18 cellular contexts compared by ENCODE assay signal in genomic region chr12:32467959-32468863, GRCh38.
DNase-seq lines count a peak whose midpoint lies in the region; ATAC-seq and TF ChIP-seq lines count a peak whose summit lies in the region.
"Had no signal": no experiment of that assay in that cellular context is flagged by ENCODE, and none has a peak within 500 bp of the region (broad histone marks: within the 10 kb centered on the region; RNA-seq: fewer than 3 reads in every experiment).

No MANE protein-coding gene starts in this region.

- H3K4me2 ChIP-seq in IMR-90 (ENCODE audit: low read depth, low read length) = no peak overlapping the region

- no peak for TF ChIP-seq EP300 in ovary (IDR thresholded peaks at IDR 0.05)

- no peaks in the 10 kb centered on the region for H3K36me3 Mint-ChIP-seq in stimulated activated naive CD8-positive, alpha-beta T cell treated with anti-CD3 and anti-CD28 coated beads, Interleukin-15, Interleukin-2, amounts not matched to agents 100 ng/mL and 50 ng/mL, for 24 hours (ENCODE audit: low read depth)
- H3K36me3 Mint-ChIP-seq: activated naive CD4-positive, alpha-beta T cell treated with anti-CD3 and anti-CD28 coated beads, Interleukin-2, amount 50 U/mL, for 24 hours had no signal

- BruUV-seq in IMR-90 (replicated peaks; lab: Mats Ljungman, UMichigan) = no TSS peak

- no peak for TF ChIP-seq RAD21 in IMR-90 (IDR thresholded peaks at IDR 0.05; ENCODE audit: low read length)

- H3K14ac ChIP-seq in IMR-90 (replicated peaks; ENCODE audit: low read depth, low read length) = peak overlapping the region; percentile 67; the same call in 1 of the 2 replicates

- H3K4me1 Mint-ChIP-seq in stimulated activated naive CD8-positive, alpha-beta T cell treated with anti-CD3 and anti-CD28 coated beads, Interleukin-15, Interleukin-2, amounts not matched to agents 100 ng/mL and 50 ng/mL, for 24 hours (ENCODE audit: low read depth) = no peaks in the 10 kb centered on the region
- H3K4me1 Mint-ChIP-seq in stimulated activated naive CD8-positive, alpha-beta T cell treated with anti-CD3 and anti-CD28 coated beads, Interleukin-15, amount 100 ng/mL, for 72 hours = no peaks in the 10 kb centered on the region
- H3K4me1 Mint-ChIP-seq: activated naive CD4-positive, alpha-beta T cell treated with anti-CD3 and anti-CD28 coated beads, Interleukin-2, amount 50 U/mL, for 24 hours; nephron progenitor cell had no signal

- POLR2A ChIA-PET in IMR-90 (lab: Charles Lee; ENCODE audit: unreplicated experiment) = no interaction called here

- H2BK15ac ChIP-seq in IMR-90 (ENCODE audit: low read depth, low read length) = peak overlapping the region; percentile 63; the same call in 1 of the 3 replicates

- H3K27ac ChIP-seq in IMR-90 (ENCODE audit: insufficient read depth, low read length) (no peak overlapping the region), heart right ventricle (peak overlapping the region in 9 of 10 donors; percentile 28 to 83 (median 68)), ovary (no peak overlapping the region)
- H3K27ac ChIP-seq: brain microvascular endothelial cell, left lung, tibial artery had no signal

- no peak overlapping the region for H3K56ac ChIP-seq in IMR-90 (ENCODE audit: extremely low read depth, insufficient read depth, low read length)

- H3K27me3 ChIP-seq in IMR-90 (ENCODE audit: control insufficient read depth, insufficient read depth, low read length) = no peaks in the 10 kb centered on the region
- no peaks in the 10 kb centered on the region for H3K27me3 ChIP-seq in heart right ventricle
- no peaks in the 10 kb centered on the region for H3K27me3 ChIP-seq in ovary
- H3K27me3 ChIP-seq: brain microvascular endothelial cell, left lung, Peyer's patch, tibial artery had no signal

- no peak overlapping the region for H3K4me3 ChIP-seq in IMR-90 (ENCODE audit: insufficient read depth, low read depth, low read length)
- H3K4me3 ChIP-seq in heart right ventricle = no peak overlapping the region
- no peak overlapping the region for H3K4me3 ChIP-seq in ovary
- H3K4me3 ChIP-seq: K562, left lung, Peyer's patch, tibial artery had no signal

- peak overlapping the region; percentile 86; the same call in 1 of the 2 replicates for H2AK5ac ChIP-seq in IMR-90 (ENCODE audit: low read depth, low read length)

- intact Hi-C loops in IMR-90 (cut with micrococcal nuclease) = no loop called here
- intact Hi-C loops in heart right ventricle (cut with DNase I) = loop anchor here in 1 of 10 donors (10.0 kb wide), 1 partner anchor 77 kb away; no protein-coding TSS in a partner anchor
- intact Hi-C loops in ovary (cut with DNase I) = no loop called here

- H3K9me3 ChIP-seq in IMR-90 (ENCODE audit: control insufficient read depth, insufficient read depth, low read length) (no peaks in the 10 kb centered on the region), heart right ventricle (no peaks in the 10 kb centered on the region), ovary (no peaks in the 10 kb centered on the region)
- H3K9me3 ChIP-seq: left lung, Peyer's patch, tibial artery had no signal

- no peak for DNase-seq in stimulated activated naive CD8-positive, alpha-beta T cell treated with anti-CD3 and anti-CD28 coated beads, Interleukin-15, amount 100 ng/mL, for 72 hours
- DNase-seq in IMR-90 (no peak), heart right ventricle (peak in 1 of 2 donors; percentile 25), AG08395 (ENCODE audit: low spot score) (no peak), SIG-M5 treated with dmso at 0.1 percent for 504 hours (lab: John Stamatoyannopoulos, UW; ENCODE audit: unreplicated experiment) (no peak), ovary (no peak)
- no peak for DNase-seq in stimulated activated CD4-positive, alpha-beta T cell treated with anti-CD3 and anti-CD28 coated beads, Interleukin-1b, Interleukin-23, amount 100 ng/mL, for 48 hours
- DNase-seq: brain microvascular endothelial cell, GOT3, left lung, nephron progenitor cell, Peyer's patch, tibial artery had no signal

- H3K79me1 ChIP-seq in IMR-90 (ENCODE audit: low read depth in 1 of 2, low read length in 2 of 2) = no peaks in the 10 kb centered on the region

- H3K9me1 ChIP-seq in IMR-90 (ENCODE audit: insufficient read depth, low read length) = peaks cover 6% of the 10 kb centered on the region

- no peak overlapping the region; the same call in 1 of the 2 replicates for H4K91ac ChIP-seq in IMR-90 (ENCODE audit: insufficient read depth, low read depth, low read length)

- no peaks in the 10 kb centered on the region for H3K9me3 Mint-ChIP-seq in stimulated activated naive CD8-positive, alpha-beta T cell treated with anti-CD3 and anti-CD28 coated beads, Interleukin-15, Interleukin-2, amounts not matched to agents 100 ng/mL and 50 ng/mL, for 24 hours
- peaks cover 0 to 7% of the 10 kb centered on the region in 2 donors for H3K9me3 Mint-ChIP-seq in stimulated activated naive CD8-positive, alpha-beta T cell treated with anti-CD3 and anti-CD28 coated beads, Interleukin-15, amount 100 ng/mL, for 72 hours
- H3K9me3 Mint-ChIP-seq: activated naive CD4-positive, alpha-beta T cell treated with anti-CD3 and anti-CD28 coated beads, Interleukin-2, amount 50 U/mL, for 24 hours; nephron progenitor cell; T-helper 1 cell treated with Interleukin-12 subunit alpha and Interleukin-12 subunit beta and Interleukin-4 antibody, amounts not matched to agents 30 μg/mL and 1 μg/mL, for 36 hours had no signal

- H3K27me3 Mint-ChIP-seq in stimulated activated naive CD8-positive, alpha-beta T cell treated with anti-CD3 and anti-CD28 coated beads, Interleukin-15, Interleukin-2, amounts not matched to agents 100 ng/mL and 50 ng/mL, for 24 hours = no peaks in the 10 kb centered on the region
- H3K27me3 Mint-ChIP-seq in stimulated activated naive CD8-positive, alpha-beta T cell treated with anti-CD3 and anti-CD28 coated beads, Interleukin-15, amount 100 ng/mL, for 72 hours = no peaks in the 10 kb centered on the region
- H3K27me3 Mint-ChIP-seq: activated naive CD4-positive, alpha-beta T cell treated with anti-CD3 and anti-CD28 coated beads, Interleukin-2, amount 50 U/mL, for 24 hours had no signal

- H3K23ac ChIP-seq in IMR-90 (ENCODE audit: low read depth, low read length) = peak overlapping the region; percentile 48; the same call in 1 of the 2 replicates

- H3K4ac ChIP-seq in IMR-90 (ENCODE audit: low read depth, low read length) = peak overlapping the region; percentile 67

- H3K18ac ChIP-seq in IMR-90 (ENCODE audit: low read depth, low read length) = peak overlapping the region; percentile 37; the same call in 1 of the 2 replicates

- no peak overlapping the region for H2AK9ac ChIP-seq in IMR-90 (replicated peaks; ENCODE audit: low read depth, low read length, poor library complexity)

- 70% methylated on average over 5 of the region's 10 CpGs; no CpG with 5 or more reads in 1 of the 2 experiments for WGBS in IMR-90 (ENCODE audit: extremely low coverage in 2 of 2, insufficient read length in 1 of 2), 2 experiments
- WGBS in heart right ventricle, 2 donors = 41 to 54% methylated on average over 10 of the region's 10 CpGs
- WGBS in ovary, 3 donors = 67 to 72% (median 71%) methylated on average over 10 of the region's 10 CpGs

- H4K5ac ChIP-seq in IMR-90 (ENCODE audit: low read depth, low read length) = no peak overlapping the region

- peak overlapping the region; percentile 26 for H3K27ac Mint-ChIP-seq in stimulated activated naive CD8-positive, alpha-beta T cell treated with anti-CD3 and anti-CD28 coated beads, Interleukin-15, Interleukin-2, amounts not matched to agents 100 ng/mL and 50 ng/mL, for 24 hours
- no peak overlapping the region for H3K27ac Mint-ChIP-seq in stimulated activated naive CD8-positive, alpha-beta T cell treated with anti-CD3 and anti-CD28 coated beads, Interleukin-15, amount 100 ng/mL, for 72 hours
- H3K27ac Mint-ChIP-seq: activated naive CD4-positive, alpha-beta T cell treated with anti-CD3 and anti-CD28 coated beads, Interleukin-2, amount 50 U/mL, for 24 hours; nephron progenitor cell; T-helper 1 cell treated with Interleukin-12 subunit alpha and Interleukin-12 subunit beta and Interleukin-4 antibody, amounts not matched to agents 30 μg/mL and 1 μg/mL, for 36 hours had no signal

- TF ChIP-seq POLR2A in IMR-90 (IDR thresholded peaks at IDR 0.05; ENCODE audit: low read depth, low read length) (no peak), ovary (IDR thresholded peaks at IDR 0.05) (no peak)

- CTCF ChIA-PET in IMR-90 (lab: Yijun Ruan, JAX) = no interaction called here

- TF ChIP-seq CTCF in IMR-90 (conservative IDR thresholded peaks at IDR 0.05; ENCODE audit: low read depth, low read length) (no peak), heart right ventricle (IDR thresholded peaks at IDR 0.05) (no peak), ovary (IDR thresholded peaks at IDR 0.05) (no peak)

- no peak overlapping the region for H3K4me3 Mint-ChIP-seq in stimulated activated naive CD8-positive, alpha-beta T cell treated with anti-CD3 and anti-CD28 coated beads, Interleukin-15, Interleukin-2, amounts not matched to agents 100 ng/mL and 50 ng/mL, for 24 hours
- H3K4me3 Mint-ChIP-seq in stimulated activated naive CD8-positive, alpha-beta T cell treated with anti-CD3 and anti-CD28 coated beads, Interleukin-15, amount 100 ng/mL, for 72 hours = no peak overlapping the region
- H3K4me3 Mint-ChIP-seq: activated naive CD4-positive, alpha-beta T cell treated with anti-CD3 and anti-CD28 coated beads, Interleukin-2, amount 50 U/mL, for 24 hours; nephron progenitor cell; T-helper 1 cell treated with Interleukin-12 subunit alpha and Interleukin-12 subunit beta and Interleukin-4 antibody, amounts not matched to agents 30 μg/mL and 1 μg/mL, for 36 hours had no signal

- ATAC-seq in stimulated activated naive CD8-positive, alpha-beta T cell treated with anti-CD3 and anti-CD28 coated beads, Interleukin-15, amount 100 ng/mL, for 72 hours = no peak
- ATAC-seq in IMR-90 (ENCODE audit: low read depth) = no peak
- peak; percentile 34 to 82 (median 58) for ATAC-seq in heart right ventricle
- ATAC-seq: activated CD4-positive, CD25-positive, alpha-beta regulatory T cell treated with anti-CD3 and anti-CD28 coated beads, Interleukin-2, amount 50 U/mL, for 24 hours; K562; left lung had no signal

- H4K8ac ChIP-seq in IMR-90 (ENCODE audit: low read depth in 2 of 2, low read length in 2 of 2) = peak overlapping the region in 1 of 2 experiments; percentile 61; a peak in 1 of 4 replicates

- H2BK20ac ChIP-seq in IMR-90 (ENCODE audit: low read depth, low read length) = peak overlapping the region; percentile 75; the same call in 1 of the 2 replicates

- no peak overlapping the region for H3K9ac ChIP-seq in IMR-90 (ENCODE audit: low read depth, low read length)

- no peaks in the 10 kb centered on the region for H4K20me1 ChIP-seq in IMR-90 (ENCODE audit: insufficient read depth, low read length)

- H3K36me3 ChIP-seq in IMR-90 (ENCODE audit: control insufficient read depth, insufficient read depth, low read length) = no peaks in the 10 kb centered on the region
- H3K36me3 ChIP-seq in heart right ventricle = no peaks in the 10 kb centered on the region
- no peaks in the 10 kb centered on the region for H3K36me3 ChIP-seq in ovary
- H3K36me3 ChIP-seq: brain microvascular endothelial cell, left lung, Peyer's patch, tibial artery had no signal

- no peak overlapping the region for H2BK5ac ChIP-seq in IMR-90 (ENCODE audit: low read depth, low read length, poor library complexity, severe bottlenecking)

- no peak overlapping the region for H2AFZ ChIP-seq in IMR-90 (replicated peaks; ENCODE audit: low read length, poor library complexity)

- in situ Hi-C loops in IMR-90 (cut with MboI; ENCODE audit: low sequenced_read_pairs) = loop anchor here (25.0 kb wide), 1 partner anchor 1544 kb away; the partner anchor contains the start of gene ALG10

- H2BK120ac ChIP-seq in IMR-90 (ENCODE audit: low read depth, low read length) = peak overlapping the region; percentile 58; the same call in 1 of the 2 replicates

- dilution Hi-C loops in IMR-90 (cut with HindIII; ENCODE audit: low sequenced_read_pairs, unreplicated experiment) = no loop called here

- peaks cover 3% of the 10 kb centered on the region; the same call in 1 of the 2 replicates for H3K4me1 ChIP-seq in IMR-90 (ENCODE audit: control insufficient read depth, insufficient read depth, low read length)
- H3K4me1 ChIP-seq in heart right ventricle = peaks cover 5 to 28% (median 14%) of the 10 kb centered on the region in 9 donors
- peaks cover 12% of the 10 kb centered on the region for H3K4me1 ChIP-seq in ovary (ENCODE audit: insufficient read depth)
- H3K4me1 ChIP-seq: left lung had no signal

Comparison
In these comparisons a context has a peak if more than half of its experiments do, and no peak if none do; other contexts are left out.
1. ATAC-seq: peak in heart right ventricle (8 of 8); none in stimulated activated naive CD8-positive, alpha-beta T cell treated with anti-CD3 and anti-CD28 coated beads, Interleukin-15, amount 100 ng/mL, for 72 hours (single experiment) and IMR-90 (single experiment).
2. H3K27ac ChIP-seq: peak in heart right ventricle (9 of 10); none in IMR-90 (single experiment) and ovary (0 of 2).